ENCODE assay signal across 1 cellular context in the genomic region with DNA sequence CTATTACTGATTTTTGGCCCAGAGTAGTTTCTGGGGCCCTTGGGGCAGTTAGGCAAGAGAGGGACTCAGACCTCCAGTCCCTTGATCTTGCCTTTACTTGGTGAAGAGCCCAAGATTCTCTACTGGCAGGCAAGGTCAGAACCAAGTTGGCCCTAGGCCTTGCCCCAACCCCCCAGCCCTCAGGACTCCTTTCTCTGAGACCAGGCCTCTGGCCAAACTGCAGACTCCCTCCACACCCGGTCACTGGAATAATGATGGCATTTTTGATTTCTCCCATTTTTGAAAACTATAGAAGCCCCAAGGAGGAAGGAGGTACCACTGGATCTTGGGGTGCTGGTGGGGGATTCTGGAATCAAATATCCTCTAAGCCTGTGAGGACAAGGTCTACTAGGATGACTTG.
TF ChIP-seq lines count a peak whose summit lies in the region.

No MANE protein-coding gene starts in this region.

TF ChIP-seq in GM23338, 12 proteins besides CTCF, POLR2A, EP300 and RAD21:
- no peak for TF ChIP-seq POLR2AphosphoS5 (IDR thresholded peaks at IDR 0.05; ENCODE audit: low read depth)
- TF ChIP-seq EZH2 (IDR thresholded peaks at IDR 0.05; ENCODE audit: low read depth, unreplicated experiment) = peak; percentile 27
